27 cellular contexts compared by ENCODE assay signal in the genomic region with DNA sequence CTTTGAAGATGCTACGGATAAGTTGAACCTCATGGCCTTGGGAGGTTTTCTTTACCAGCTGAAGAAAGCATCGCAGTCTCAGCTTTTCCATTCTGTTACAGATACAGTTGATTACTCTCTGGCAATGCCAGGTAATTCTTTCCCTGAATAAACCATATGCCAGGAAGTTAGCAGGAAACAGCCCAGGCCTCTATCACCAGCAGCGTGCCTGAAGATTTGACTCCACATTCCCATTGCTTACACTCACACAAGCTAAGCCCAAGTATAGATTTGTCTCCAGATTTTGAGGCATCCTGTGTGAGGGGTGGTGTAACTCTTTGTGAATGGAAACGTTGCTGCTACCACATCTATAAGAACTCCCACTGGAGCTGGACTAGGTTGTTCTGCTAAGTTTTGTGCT.
DNase-seq lines count a peak whose midpoint lies in the region; ATAC-seq, FAIRE-seq and TF ChIP-seq lines count a peak whose summit lies in the region.
"Had no signal": no experiment of that assay in that cellular context is flagged by ENCODE, and none has a peak within 500 bp of the region (broad histone marks: within the 10 kb centered on the region; RNA-seq: fewer than 3 reads in every experiment).

No MANE protein-coding gene starts in this region.

- POLR2A ChIA-PET in endothelial cell of umbilical vein (lab: Charles Lee) = no interaction called here
- POLR2A ChIA-PET in CD4-positive, alpha-beta T cell (lab: Charles Lee) = no interaction called here

- H4K20me1 ChIP-seq in endothelial cell of umbilical vein (replicated peaks; ENCODE audit: control insufficient read depth, extremely low read depth, insufficient read depth, low read length) = no peaks in the 10 kb centered on the region
- H4K20me1 ChIP-seq: BLaER1 treated with 17β-estradiol and CSF1 and Interleukin-3, amounts not matched to agents 10 nM and 100 nM had no signal

- ATAC-seq in GM19397 (IDR thresholded peaks at IDR 0.05; ENCODE audit: unreplicated experiment) = no peak
- no peak for ATAC-seq in CD4-positive, alpha-beta T cell (ENCODE audit: poor library complexity)
- ATAC-seq: CD8-positive, alpha-beta T cell; GM23338; HepG2 had no signal

- no peak overlapping the region for H2BK12ac ChIP-seq in trophoblast cell (ENCODE audit: low read length)

- peaks cover 29% of the 10 kb centered on the region for H3K36me3 ChIP-seq in MG63
- H3K36me3 ChIP-seq in endothelial cell of umbilical vein (ENCODE audit: control insufficient read depth in 2 of 2, extremely low read depth in 1 of 2, insufficient read depth in 2 of 2, low read length in 2 of 2) = no peaks in the 10 kb centered on the region
- H3K36me3 ChIP-seq in trophoblast cell (ENCODE audit: control insufficient read depth in 1 of 2, insufficient read depth in 2 of 2, low read length in 2 of 2) = no peaks in the 10 kb centered on the region
- H3K36me3 ChIP-seq in endodermal cell (ENCODE audit: control insufficient read depth, insufficient read depth, low read length) = peaks cover 18% of the 10 kb centered on the region
- H3K36me3 ChIP-seq: BLaER1 treated with 17β-estradiol and CSF1 and Interleukin-3, amounts not matched to agents 10 nM and 100 nM had no signal

- peaks cover 2% of the 10 kb centered on the region for H3K4me1 ChIP-seq in endothelial cell of umbilical vein (ENCODE audit: control insufficient read depth, extremely low read depth, insufficient read depth, low read length)
- H3K4me1 ChIP-seq in trophoblast cell (ENCODE audit: control insufficient read depth in 1 of 2, insufficient read depth in 2 of 2, low read length in 2 of 2) = peaks cover 0 to 2% of the 10 kb centered on the region in 2 experiments
- peaks cover 9% of the 10 kb centered on the region for H3K4me1 ChIP-seq in endodermal cell (ENCODE audit: control insufficient read depth, insufficient read depth, low read length)
- H3K4me1 ChIP-seq: BLaER1 treated with 17β-estradiol and CSF1 and Interleukin-3, amounts not matched to agents 10 nM and 100 nM; Caco-2; HAP-1 had no signal

- H4K12ac ChIP-seq in trophoblast cell (ENCODE audit: low read depth, low read length) = no peak overlapping the region

- H3K9me1 ChIP-seq in endothelial cell of umbilical vein (replicated peaks; ENCODE audit: control insufficient read depth, extremely low read depth, insufficient read depth, low read length) = no peaks in the 10 kb centered on the region

- no peak overlapping the region for H3K14ac ChIP-seq in trophoblast cell (ENCODE audit: low read length)

- FAIRE-seq in endothelial cell of umbilical vein (lab: Jason Lieb, UNC) = no peak
- FAIRE-seq: A204.1, GM12892, HepG2, RCC 7860 had no signal

- no peak overlapping the region for H2AK5ac ChIP-seq in trophoblast cell (ENCODE audit: low read length)

- H3K4me2 ChIP-seq in endothelial cell of umbilical vein (ENCODE audit: insufficient read depth, low read length) (no peak overlapping the region), trophoblast cell (ENCODE audit: low read length) (no peak overlapping the region)
- H3K4me2 ChIP-seq: BLaER1 treated with 17β-estradiol and CSF1 and Interleukin-3, amounts not matched to agents 10 nM and 100 nM; GM23338 had no signal

- TF ChIP-seq POLR2A in endothelial cell of umbilical vein (IDR thresholded peaks at IDR 0.05; ENCODE audit: low read depth, low read length) = no peak

- CTCF ChIA-PET in endothelial cell of umbilical vein (lab: Charles Lee) = interaction anchor here (1.2 to 1.4 kb wide), 2 partner anchors 9 to 72 kb away, joined by 3 read pairs; no protein-coding TSS in a partner anchor
- CTCF ChIA-PET in CD4-positive, alpha-beta T cell (lab: Charles Lee) = interaction anchor here (0.6 kb wide), 1 partner anchor 1200 kb away, joined by 3 read pairs; no protein-coding TSS in a partner anchor

- no peaks in the 10 kb centered on the region for H3K36me3 Mint-ChIP-seq in CD4-positive, alpha-beta T cell (ENCODE audit: low read depth)
- H3K36me3 Mint-ChIP-seq in endodermal cell (ENCODE audit: low read depth) = peaks cover 25% of the 10 kb centered on the region
- H3K36me3 Mint-ChIP-seq: CD8-positive, alpha-beta T cell had no signal

- no peaks in the 10 kb centered on the region for H3K9me3 ChIP-seq in MG63
- H3K9me3 ChIP-seq in endothelial cell of umbilical vein (replicated peaks; ENCODE audit: control insufficient read depth, insufficient read depth, low read length) = no peaks in the 10 kb centered on the region
- peaks cover 2% of the 10 kb centered on the region for H3K9me3 ChIP-seq in trophoblast cell (ENCODE audit: insufficient read depth, low read depth, low read length)
- no peaks in the 10 kb centered on the region for H3K9me3 ChIP-seq in CD4-positive, alpha-beta T cell (ENCODE audit: control insufficient read depth, low read length)
- H3K9me3 ChIP-seq in endodermal cell (ENCODE audit: control insufficient read depth, low read length) = no peaks in the 10 kb centered on the region
- H3K9me3 ChIP-seq: BLaER1 treated with 17β-estradiol and CSF1 and Interleukin-3, amounts not matched to agents 10 nM and 100 nM; Caco-2; HAP-1 had no signal

- H3K4ac ChIP-seq in trophoblast cell (ENCODE audit: low read depth, low read length) = no peak overlapping the region

- H3K4me1 Mint-ChIP-seq in CD4-positive, alpha-beta T cell (ENCODE audit: low read depth) = no peaks in the 10 kb centered on the region
- H3K4me1 Mint-ChIP-seq in endodermal cell = peaks cover 31% of the 10 kb centered on the region

- peaks cover 2% of the 10 kb centered on the region for H3K79me1 ChIP-seq in trophoblast cell (ENCODE audit: low read length)

- H2BK120ac ChIP-seq in trophoblast cell (ENCODE audit: insufficient read depth, low read length, poor library complexity) = no peak overlapping the region

- H3K79me2 ChIP-seq in endothelial cell of umbilical vein (ENCODE audit: control insufficient read depth, insufficient read depth, low read length) (no peaks in the 10 kb centered on the region), trophoblast cell (ENCODE audit: control insufficient read depth, insufficient read depth, low read length, poor library complexity) (no peaks in the 10 kb centered on the region)

- H3K4me3 ChIP-seq in MG63 (no peak overlapping the region), endothelial cell of umbilical vein (replicated peaks in 1 of 3; ENCODE audit: insufficient read depth in 1 of 3, low read depth in 1 of 3, low read length in 3 of 3) (no peak overlapping the region), trophoblast cell (ENCODE audit: low read depth, low read length) (no peak overlapping the region), endodermal cell (ENCODE audit: low read length) (no peak overlapping the region)
- H3K4me3 ChIP-seq: BLaER1 treated with 17β-estradiol and CSF1 and Interleukin-3, amounts not matched to agents 10 nM and 100 nM; GM23338; HAP-1; SK-N-MC had no signal

- H3K23ac ChIP-seq in trophoblast cell (ENCODE audit: low read length) = no peak overlapping the region

- no peak overlapping the region for H2BK5ac ChIP-seq in trophoblast cell (ENCODE audit: low read depth, low read length, poor library complexity)

- dilution Hi-C loops in endothelial cell of umbilical vein (cut with MboI; ENCODE audit: extremely low pct_ligation_motif_present, low sequenced_read_pairs) = no loop called here

- intact Hi-C loops in endothelial cell of umbilical vein (cut with micrococcal nuclease) = no loop called here
- intact Hi-C loops in CD4-positive, alpha-beta T cell (cut with DNase I, micrococcal nuclease) = no loop called here

- H3K27ac ChIP-seq in endothelial cell of umbilical vein (ENCODE audit: insufficient read depth, low read depth, low read length) (no peak overlapping the region), trophoblast cell (ENCODE audit: low read depth, low read length) (no peak overlapping the region), endodermal cell (ENCODE audit: low read depth, low read length) (no peak overlapping the region)
- H3K27ac ChIP-seq in CD4-positive, alpha-beta T cell (ENCODE audit: low read depth, low read length) = no peak overlapping the region
- H3K27ac ChIP-seq: BLaER1 treated with 17β-estradiol and CSF1 and Interleukin-3, amounts not matched to agents 10 nM and 100 nM; SK-N-MC had no signal

- H3K4me3 Mint-ChIP-seq in CD4-positive, alpha-beta T cell = no peak overlapping the region
- no peak overlapping the region for H3K4me3 Mint-ChIP-seq in endodermal cell
- H3K4me3 Mint-ChIP-seq: CD8-positive, alpha-beta T cell; GM23338 had no signal

- H3K9ac ChIP-seq in endothelial cell of umbilical vein (replicated peaks; ENCODE audit: extremely low read depth, insufficient read depth, low read length) (no peak overlapping the region), trophoblast cell (ENCODE audit: low read length) (no peak overlapping the region), endodermal cell (ENCODE audit: extremely low read depth, low read length, poor library complexity, severe bottlenecking) (no peak overlapping the region)
- H3K9ac ChIP-seq: BLaER1 treated with 17β-estradiol and CSF1 and Interleukin-3, amounts not matched to agents 10 nM and 100 nM had no signal

- H3K27me3 ChIP-seq in MG63 (no peaks in the 10 kb centered on the region), endothelial cell of umbilical vein (ENCODE audit: control insufficient read depth in 2 of 2, insufficient read depth in 2 of 2, low read length in 2 of 2) (no peaks in the 10 kb centered on the region), trophoblast cell (ENCODE audit: insufficient read depth, low read length) (no peaks in the 10 kb centered on the region), endodermal cell (ENCODE audit: control insufficient read depth, insufficient read depth, low read length, poor library complexity, severe bottlenecking) (peaks cover 47% of the 10 kb centered on the region)
- no peaks in the 10 kb centered on the region for H3K27me3 ChIP-seq in CD4-positive, alpha-beta T cell (ENCODE audit: control insufficient read depth, insufficient read depth, low read length)
- H3K27me3 ChIP-seq: BLaER1 treated with 17β-estradiol and CSF1 and Interleukin-3, amounts not matched to agents 10 nM and 100 nM had no signal

- no CpG with 5 or more reads among the region's 4 CpGs for WGBS in trophoblast cell (ENCODE audit: extremely low coverage, insufficient coverage, insufficient read length)
- 92 to 96% methylated on average over 2 to 4 of the region's 4 CpGs for WGBS in endodermal cell (ENCODE audit: insufficient coverage in 1 of 2, insufficient read length in 1 of 2), 2 experiments

- H2AFZ ChIP-seq in endothelial cell of umbilical vein (ENCODE audit: low read depth, low read length) (no peak overlapping the region), trophoblast cell (ENCODE audit: insufficient read depth, low read length, poor library complexity) (no peak overlapping the region)
- H2AFZ ChIP-seq: GM23338 had no signal

- H3K27ac Mint-ChIP-seq in CD4-positive, alpha-beta T cell = no peak overlapping the region
- no peak overlapping the region for H3K27ac Mint-ChIP-seq in endodermal cell
- H3K27ac Mint-ChIP-seq: CD8-positive, alpha-beta T cell; GM23338 had no signal

- no peak overlapping the region for H3K18ac ChIP-seq in trophoblast cell (ENCODE audit: low read length)

- no peak for TF ChIP-seq CTCF in endothelial cell of umbilical vein (IDR thresholded peaks at IDR 0.05; ENCODE audit: extremely low read depth in 1 of 2, insufficient read depth in 1 of 2, low read depth in 1 of 2, low read length in 2 of 2)
- no peak for TF ChIP-seq CTCF in CD4-positive, alpha-beta T cell (IDR thresholded peaks at IDR 0.05)
- TF ChIP-seq CTCF in endodermal cell (conservative IDR thresholded peaks at IDR 0.05) = no peak

- no TSS peak for BruUV-seq in endothelial cell of umbilical vein (replicated peaks; lab: Mats Ljungman, UMichigan)

- H4K8ac ChIP-seq in trophoblast cell (ENCODE audit: low read depth, low read length) = no peak overlapping the region

- DNase-seq in EH (ENCODE audit: low read depth) (peak; percentile 36), MG63 (peak; percentile 76), endothelial cell of umbilical vein (ENCODE audit: low read depth, low spot score) (peak; percentile 35), trophoblast cell (peak; percentile 20 to 60), CD1c-positive myeloid dendritic cell (ENCODE audit: extremely low spot score) (no peak), endodermal cell (no peak)
- no peak for DNase-seq in CD4-positive, alpha-beta T cell
- DNase-seq: AML-193; Caco-2; CD8-positive, alpha-beta T cell; GF-D8; Karpas-422; NCI-H146; NCI-H1930; NCI-H2107; NCI-H524; NCI-H774; SIG-M5 had no signal

- no peaks in the 10 kb centered on the region for H3K9me3 Mint-ChIP-seq in CD4-positive, alpha-beta T cell
- no peaks in the 10 kb centered on the region for H3K9me3 Mint-ChIP-seq in endodermal cell
- H3K9me3 Mint-ChIP-seq: CD8-positive, alpha-beta T cell; GM23338 had no signal

- no peak overlapping the region for H4K91ac ChIP-seq in trophoblast cell (ENCODE audit: low read depth, low read length)

- H3K27me3 Mint-ChIP-seq in CD4-positive, alpha-beta T cell = peaks cover 32% of the 10 kb centered on the region
- peaks cover 53% of the 10 kb centered on the region for H3K27me3 Mint-ChIP-seq in endodermal cell (ENCODE audit: insufficient read depth)

Comparison
In these comparisons a context has a peak if more than half of its experiments do, and no peak if none do; other contexts are left out.
1. DNase-seq: peak in EH (single experiment), MG63 (single experiment), endothelial cell of umbilical vein (single experiment) and trophoblast cell (2 of 2); none in CD1c-positive myeloid dendritic cell (single experiment), CD4-positive, alpha-beta T cell (0 of 10) and endodermal cell (single experiment).